Comparison of ENCODE assay signal across 9 cellular contexts in genomic region chr13:36848228-36848982, GRCh38. TPM values are rescaled to one million over a fixed set of nuclear protein-coding genes. Genes with fewer than 3 reads are reported as not detected.
DNase-seq lines count a peak whose midpoint lies in the region; ATAC-seq, FAIRE-seq and TF ChIP-seq lines count a peak whose summit lies in the region.
"Had no signal": no experiment of that assay in that cellular context is flagged by ENCODE, and none has a peak within 500 bp of the region (broad histone marks: within the 10 kb centered on the region; RNA-seq: fewer than 3 reads in every experiment).

No MANE protein-coding gene starts in this region.

- intact Hi-C loops in adrenal gland (cut with DNase I) = no loop called here

- no peaks in the 10 kb centered on the region for H3K36me3 ChIP-seq in adrenal gland (replicated peaks in 1 of 2)

- no peak for FAIRE-seq in GM19239 (lab: Jason Lieb, UNC)

- no peak for TF ChIP-seq POLR2A in erythroblast (IDR thresholded peaks at IDR 0.05; ENCODE audit: low read length)
- TF ChIP-seq POLR2A in adrenal gland (IDR thresholded peaks at IDR 0.05) = no peak

- no peaks in the 10 kb centered on the region for H3K27me3 ChIP-seq in AG04450 (ENCODE audit: control insufficient read depth, insufficient read depth, low read length)
- H3K27me3 ChIP-seq in adrenal gland = no peaks in the 10 kb centered on the region

- no peak overlapping the region for H3K4me3 ChIP-seq in AG04450 (ENCODE audit: low read depth, low read length)
- no peak overlapping the region for H3K4me3 ChIP-seq in adrenal gland
- H3K4me3 ChIP-seq: lung had no signal

- DNase-seq in AG04450 (ENCODE audit: low read depth, low spot score) (no peak), NCI-H2029 (lab: John Stamatoyannopoulos, UW) (peak; percentile 34), erythroblast (lab: John Stamatoyannopoulos, UW) (peak; percentile 43 to 45), adrenal gland (no peak), HuH-7.5 (ENCODE audit: low spot score) (no peak), GM19239 (ENCODE audit: insufficient read length, low spot score) (no peak)

- H3K4me1 ChIP-seq in adrenal gland (replicated peaks in 1 of 2) = no peaks in the 10 kb centered on the region

- CTCF ChIA-PET in AG04450 (lab: Charles Lee) = interaction anchor here (0.5 to 17.8 kb wide), 16 partner anchors 9 to 503 kb away, joined by 3 to 432 read pairs (median 4); no protein-coding TSS in a partner anchor

- POLR2A ChIA-PET in AG04450 (lab: Yijun Ruan, JAX) = no interaction called here

- H3K9me3 ChIP-seq in AG04450 (ENCODE audit: control insufficient read depth, insufficient read depth, low read length) (no peaks in the 10 kb centered on the region), adrenal gland (replicated peaks in 1 of 3) (no peaks in the 10 kb centered on the region)

- H3K27ac ChIP-seq in AG04450 (ENCODE audit: low read depth, low read length) (no peak overlapping the region), adrenal gland (no peak overlapping the region)

- 0 out of 2 replicates have a peak, but pooled peaks have one; percentile 20 for TF ChIP-seq CTCF in AG04450 (IDR thresholded peaks at IDR 0.05; ENCODE audit: low read depth, low read length)
- TF ChIP-seq CTCF in adrenal gland (IDR thresholded peaks at IDR 0.05) = no peak

- 77 to 84% (median 82%) methylated on average over 6 of the region's 6 CpGs for WGBS in adrenal gland, 4 donors

- ATAC-seq in GM18511 (IDR thresholded peaks at IDR 0.05; ENCODE audit: unreplicated experiment) (peak; percentile 53), GM19328 (IDR thresholded peaks at IDR 0.05; ENCODE audit: unreplicated experiment) (no peak)

RNA-seq across cellular contexts. Expression of gene RFXAP, which starts 29.4 kb away (rescaled TPM):
- 3.0 and 4.0 TPM in 2 replicates for polyA plus RNA-seq in AG04450 (2011; rRNA removed)
- polyA minus RNA-seq in AG04450 (2011; rRNA and poly(A)+ RNA removed) = 0.92 and 1.4 TPM in 2 replicates
- total RNA-seq in adrenal gland = 1 to 10 TPM; 1.1 to 4.9 (median 2.2) TPM
- polyA plus RNA-seq in adrenal gland = 1 to 10 TPM; 1.9 to 4.2 (median 2.0) TPM

Comparison
In these comparisons a context has a peak if more than half of its experiments do, and no peak if none do; other contexts are left out.
1. DNase-seq: peak in NCI-H2029 (single experiment) and erythroblast (2 of 2); none in AG04450 (single experiment), adrenal gland (0 of 7), HuH-7.5 (single experiment) and GM19239 (single experiment).